ENCODE assay signal across 31 cellular contexts in genomic region chr16:88710556-88710955, GRCh38. TPM values are rescaled to one million over a fixed set of nuclear protein-coding genes. Genes with fewer than 3 reads are reported as not detected.
DNase-seq lines count a peak whose midpoint lies in the region; ATAC-seq and TF ChIP-seq lines count a peak whose summit lies in the region.
"Had no signal": no experiment of that assay in that cellular context is flagged by ENCODE, and none has a peak within 500 bp of the region (broad histone marks: within the 10 kb centered on the region; RNA-seq: fewer than 3 reads in every experiment).

No MANE protein-coding gene starts in this region.

- H3K4me1 ChIP-seq in thyroid gland = peaks cover 8 to 16% of the 10 kb centered on the region in 2 donors
- H3K4me1 ChIP-seq: BE2C had no signal

- H3K9me3 Mint-ChIP-seq in activated naive CD8-positive, alpha-beta T cell treated with anti-CD3 and anti-CD28 coated beads, Interleukin-2, amount 10 ng/mL, durations not matched to agents 7 days and 5 days = no peaks in the 10 kb centered on the region
- no peaks in the 10 kb centered on the region for H3K9me3 Mint-ChIP-seq in activated naive CD8-positive, alpha-beta T cell treated with anti-CD3 and anti-CD28 coated beads, Interleukin-2, amount 50 U/mL, for 24 hours
- no peaks in the 10 kb centered on the region for H3K9me3 Mint-ChIP-seq in activated T-helper 17 cell treated with anti-CD3 and anti-CD28 coated beads, Interleukin-2, amount 50 U/mL, for 72 hours
- H3K9me3 Mint-ChIP-seq: activated T-helper 2 cell treated with anti-CD3 and anti-CD28 coated beads, Interferon-gamma antibody, Interleukin-2, Interleukin-4, amounts not matched to agents 10 μg/mL and 5 μg/mL and 100 μg/mL, durations not matched to agents 14 hours and 24 hours and 36 hours; nephron; type B pancreatic cell had no signal

- peaks cover 8% of the 10 kb centered on the region for H3K4me1 Mint-ChIP-seq in activated naive CD8-positive, alpha-beta T cell treated with anti-CD3 and anti-CD28 coated beads, Interleukin-2, amount 10 ng/mL, durations not matched to agents 7 days and 5 days
- peaks cover 15% of the 10 kb centered on the region for H3K4me1 Mint-ChIP-seq in activated naive CD8-positive, alpha-beta T cell treated with anti-CD3 and anti-CD28 coated beads, Interleukin-2, amount 50 U/mL, for 24 hours
- H3K4me1 Mint-ChIP-seq in activated T-helper 17 cell treated with anti-CD3 and anti-CD28 coated beads, Interleukin-2, amount 50 U/mL, for 72 hours = peaks cover 7% of the 10 kb centered on the region

- no peak for TF ChIP-seq POLR2A in thyroid gland (IDR thresholded peaks at IDR 0.05)

- no peaks in the 10 kb centered on the region for H3K27me3 Mint-ChIP-seq in activated naive CD8-positive, alpha-beta T cell treated with anti-CD3 and anti-CD28 coated beads, Interleukin-2, amount 10 ng/mL, durations not matched to agents 7 days and 5 days
- H3K27me3 Mint-ChIP-seq in activated naive CD8-positive, alpha-beta T cell treated with anti-CD3 and anti-CD28 coated beads, Interleukin-2, amount 50 U/mL, for 24 hours = no peaks in the 10 kb centered on the region
- H3K27me3 Mint-ChIP-seq in activated T-helper 17 cell treated with anti-CD3 and anti-CD28 coated beads, Interleukin-2, amount 50 U/mL, for 72 hours = no peaks in the 10 kb centered on the region
- H3K27me3 Mint-ChIP-seq: activated naive CD8-positive, alpha-beta T cell; type B pancreatic cell had no signal

- no peak overlapping the region for H3K4me3 ChIP-seq in thyroid gland (replicated peaks in 1 of 3)
- H3K4me3 ChIP-seq: ascending aorta, lung, mucosa of descending colon, pancreas, smooth muscle cell had no signal

- H3K36me3 ChIP-seq in thyroid gland = peaks cover 13 to 17% of the 10 kb centered on the region in 2 donors

- POLR2A ChIA-PET in activated naive CD8-positive, alpha-beta T cell treated with anti-CD3 and anti-CD28 coated beads, Interleukin-2, amount 10 ng/mL, durations not matched to agents 7 days and 5 days (lab: Charles Lee) = no interaction called here

- H3K4me3 Mint-ChIP-seq in activated naive CD8-positive, alpha-beta T cell treated with anti-CD3 and anti-CD28 coated beads, Interleukin-2, amount 10 ng/mL, durations not matched to agents 7 days and 5 days = no peak overlapping the region
- no peak overlapping the region for H3K4me3 Mint-ChIP-seq in activated naive CD8-positive, alpha-beta T cell treated with anti-CD3 and anti-CD28 coated beads, Interleukin-2, amount 50 U/mL, for 24 hours
- no peak overlapping the region for H3K4me3 Mint-ChIP-seq in activated T-helper 17 cell treated with anti-CD3 and anti-CD28 coated beads, Interleukin-2, amount 50 U/mL, for 72 hours
- H3K4me3 Mint-ChIP-seq: activated naive CD8-positive, alpha-beta T cell; type B pancreatic cell had no signal

- H3K9me3 ChIP-seq in thyroid gland = no peaks in the 10 kb centered on the region
- H3K9me3 ChIP-seq: ascending aorta, BE2C, mucosa of descending colon, pancreas had no signal

- no peaks in the 10 kb centered on the region for H3K27me3 ChIP-seq in thyroid gland
- H3K27me3 ChIP-seq: ascending aorta, BE2C, pancreas had no signal

- ATAC-seq in activated naive CD8-positive, alpha-beta T cell treated with anti-CD3 and anti-CD28 coated beads, Interleukin-2, amount 10 ng/mL, durations not matched to agents 7 days and 5 days (ENCODE audit: low read depth) = no peak
- no peak for ATAC-seq in activated naive CD8-positive, alpha-beta T cell treated with anti-CD3 and anti-CD28 coated beads, Interleukin-2, amount 50 U/mL, for 24 hours
- no peak for ATAC-seq in activated T-helper 17 cell treated with anti-CD3 and anti-CD28 coated beads, Interleukin-2, amount 50 U/mL, for 72 hours (replicated peaks)
- ATAC-seq in HG03159 (IDR thresholded peaks at IDR 0.05; ENCODE audit: unreplicated experiment) (no peak), HG03025 (IDR thresholded peaks at IDR 0.05; ENCODE audit: low FRiP score, unreplicated experiment) (no peak)
- ATAC-seq: mucosa of descending colon, Panc1, pancreas had no signal

- peak overlapping the region; percentile 38 for H3K27ac Mint-ChIP-seq in activated naive CD8-positive, alpha-beta T cell treated with anti-CD3 and anti-CD28 coated beads, Interleukin-2, amount 10 ng/mL, durations not matched to agents 7 days and 5 days
- no peak overlapping the region for H3K27ac Mint-ChIP-seq in activated naive CD8-positive, alpha-beta T cell treated with anti-CD3 and anti-CD28 coated beads, Interleukin-2, amount 50 U/mL, for 24 hours
- H3K27ac Mint-ChIP-seq in activated T-helper 17 cell treated with anti-CD3 and anti-CD28 coated beads, Interleukin-2, amount 50 U/mL, for 72 hours = peak overlapping the region; percentile 28
- H3K27ac Mint-ChIP-seq: activated naive CD8-positive, alpha-beta T cell; activated T-helper 2 cell treated with anti-CD3 and anti-CD28 coated beads, Interferon-gamma antibody, Interleukin-2, Interleukin-4, amounts not matched to agents 10 μg/mL and 5 μg/mL and 100 μg/mL, durations not matched to agents 14 hours and 24 hours and 36 hours; nephron; type B pancreatic cell had no signal

- no peak for TF ChIP-seq CTCF in thyroid gland (IDR thresholded peaks at IDR 0.05)

- intact Hi-C loops in thyroid gland (cut with DNase I) = no loop called here

- DNase-seq in activated naive CD8-positive, alpha-beta T cell treated with anti-CD3 and anti-CD28 coated beads, Interleukin-2, amount 10 ng/mL, durations not matched to agents 7 days and 5 days = no peak
- no peak for DNase-seq in activated naive CD8-positive, alpha-beta T cell treated with anti-CD3 and anti-CD28 coated beads, Interleukin-2, amount 50 U/mL, for 24 hours
- DNase-seq in thyroid gland = peak; percentile 80 to 81
- DNase-seq: ACHN; activated CD4-positive, alpha-beta T cell treated with anti-CD3 and anti-CD28 coated beads for 48 hours; BE2C; COR-L47; DMS79 treated with DMSO at 0.1 percent for 48 hours; GF-D8; mucosa of descending colon; NCI-H2029; NCI-H2227 treated with DMSO at 0.1 percent for 48 hours; NCI-H526 treated with DMSO at 0.1 percent for 48 hours; pancreas; SIG-M5; stimulated activated CD4-positive, alpha-beta T cell treated with anti-CD3 and anti-CD28 coated beads, Interleukin-1b, Interleukin-23, amount 100 ng/mL, for 48 hours; stimulated activated CD8-positive, alpha-beta memory T cell treated with anti-CD3 and anti-CD28 coated beads, Interleukin-4, amount 100 ng/mL, for 48 hours had no signal

- peaks cover 1% of the 10 kb centered on the region for H3K36me3 Mint-ChIP-seq in activated naive CD8-positive, alpha-beta T cell treated with anti-CD3 and anti-CD28 coated beads, Interleukin-2, amount 10 ng/mL, durations not matched to agents 7 days and 5 days
- H3K36me3 Mint-ChIP-seq in activated naive CD8-positive, alpha-beta T cell treated with anti-CD3 and anti-CD28 coated beads, Interleukin-2, amount 50 U/mL, for 24 hours (ENCODE audit: low read depth) = peaks cover 2% of the 10 kb centered on the region
- H3K36me3 Mint-ChIP-seq in activated T-helper 17 cell treated with anti-CD3 and anti-CD28 coated beads, Interleukin-2, amount 50 U/mL, for 72 hours (ENCODE audit: low read depth) = peaks cover 15% of the 10 kb centered on the region
- H3K36me3 Mint-ChIP-seq: activated naive CD8-positive, alpha-beta T cell; type B pancreatic cell had no signal

- H3K27ac ChIP-seq in thyroid gland = peak overlapping the region in 1 of 3 donors; percentile 30
- H3K27ac ChIP-seq: ascending aorta, pancreas had no signal

- 35 to 43% methylated on average over 13 to 15 of the region's 16 CpGs for WGBS in thyroid gland, 2 donors

RNA-seq across cellular contexts. Expression of gene CTU2, which starts 4.3 kb away (rescaled TPM):
- 10 to 100 TPM; 22.8 to 25.7 TPM for total RNA-seq in activated naive CD8-positive, alpha-beta T cell treated with anti-CD3 and anti-CD28 coated beads, Interleukin-2, amount 10 ng/mL, durations not matched to agents 7 days and 5 days
- total RNA-seq in activated T-helper 17 cell treated with anti-CD3 and anti-CD28 coated beads, Interleukin-2, amount 50 U/mL, for 72 hours = 10 to 100 TPM; 19.8 to 31.8 TPM
- total RNA-seq in thyroid gland = 10 to 100 TPM in 2 of 4 donors, 1 to 10 TPM in 2; 7.7 to 21.2 (median 13.6) TPM

RNA-seq across cellular contexts. Expression of gene RNF166, which starts 4.3 kb away (rescaled TPM):
- total RNA-seq in activated naive CD8-positive, alpha-beta T cell treated with anti-CD3 and anti-CD28 coated beads, Interleukin-2, amount 10 ng/mL, durations not matched to agents 7 days and 5 days = 100 to 1,000 TPM; 227 to 229 TPM
- 100 to 1,000 TPM in 1 of 2 donors, 10 to 100 TPM in 1; 57.1 to 119 TPM for total RNA-seq in activated T-helper 17 cell treated with anti-CD3 and anti-CD28 coated beads, Interleukin-2, amount 50 U/mL, for 72 hours
- total RNA-seq in thyroid gland = 10 to 100 TPM; 12.5 to 26.8 (median 19.1) TPM

RNA-seq across cellular contexts. Expression of gene SNAI3, which starts 24.2 kb away (rescaled TPM):
- total RNA-seq in activated naive CD8-positive, alpha-beta T cell treated with anti-CD3 and anti-CD28 coated beads, Interleukin-2, amount 10 ng/mL, durations not matched to agents 7 days and 5 days = 10 to 100 TPM; 14.4 to 15.0 TPM
- total RNA-seq in activated T-helper 17 cell treated with anti-CD3 and anti-CD28 coated beads, Interleukin-2, amount 50 U/mL, for 72 hours = 1 to 10 TPM; 5.9 to 6.7 TPM
- 1 to 10 TPM in 3 of 4 donors, under 1 TPM in 1; 0.33 to 1.3 (median 1.3) TPM for total RNA-seq in thyroid gland
- total RNA-seq: ascending aorta, frontal cortex, M059J had no signal

RNA-seq across cellular contexts. Expression of gene MVD, which starts 47.7 kb away (rescaled TPM):
- total RNA-seq in activated naive CD8-positive, alpha-beta T cell treated with anti-CD3 and anti-CD28 coated beads, Interleukin-2, amount 10 ng/mL, durations not matched to agents 7 days and 5 days = 10 to 100 TPM; 80.7 to 84.2 TPM
- 10 to 100 TPM; 84.3 to 93.2 TPM for total RNA-seq in activated T-helper 17 cell treated with anti-CD3 and anti-CD28 coated beads, Interleukin-2, amount 50 U/mL, for 72 hours
- 10 to 100 TPM; 20.7 to 52.5 (median 43.2) TPM for total RNA-seq in thyroid gland

RNA-seq across cellular contexts. Expression of gene CYBA, which starts 59.7 kb away (rescaled TPM):
- 100 to 1,000 TPM; 505 to 513 TPM for total RNA-seq in activated naive CD8-positive, alpha-beta T cell treated with anti-CD3 and anti-CD28 coated beads, Interleukin-2, amount 10 ng/mL, durations not matched to agents 7 days and 5 days
- 100 to 1,000 TPM; 242 to 290 TPM for total RNA-seq in activated T-helper 17 cell treated with anti-CD3 and anti-CD28 coated beads, Interleukin-2, amount 50 U/mL, for 72 hours
- total RNA-seq in thyroid gland = 100 to 1,000 TPM; 199 to 475 (median 339) TPM
- total RNA-seq: H4, M059J had no signal

Comparison
In these comparisons a context has a peak if more than half of its experiments do, and no peak if none do; other contexts are left out.
1. DNase-seq: peak in thyroid gland (2 of 2); none in activated naive CD8-positive, alpha-beta T cell treated with anti-CD3 and anti-CD28 coated beads, Interleukin-2, amount 10 ng/mL, durations not matched to agents 7 days and 5 days (single experiment) and activated naive CD8-positive, alpha-beta T cell treated with anti-CD3 and anti-CD28 coated beads, Interleukin-2, amount 50 U/mL, for 24 hours (single experiment).